ENCODE assay signal across 12 cellular contexts in genomic region chr4:24395937-24396336, GRCh38.
"Had no signal": no experiment of that assay in that cellular context is flagged by ENCODE, and none has a peak within 500 bp of the region (broad histone marks: within the 10 kb centered on the region; RNA-seq: fewer than 3 reads in every experiment).

No MANE protein-coding gene starts in this region.

- H3K27me3 ChIP-seq: brain microvascular endothelial cell, thyroid gland had no signal

- H3K27ac Mint-ChIP-seq: activated CD4-positive, alpha-beta memory T cell treated with anti-CD3 and anti-CD28 coated beads for 36 hours; activated naive CD8-positive, alpha-beta T cell; nephron had no signal

- H3K9me3 Mint-ChIP-seq: activated CD4-positive, alpha-beta memory T cell treated with anti-CD3 and anti-CD28 coated beads for 36 hours; nephron had no signal

- H3K36me3 ChIP-seq: brain microvascular endothelial cell, left ventricle myocardium inferior, thyroid gland had no signal

- H3K4me1 ChIP-seq: left ventricle myocardium inferior, thyroid gland had no signal

- H3K4me3 Mint-ChIP-seq: activated CD4-positive, alpha-beta memory T cell treated with anti-CD3 and anti-CD28 coated beads for 36 hours; activated naive CD8-positive, alpha-beta T cell; nephron had no signal

- DNase-seq: activated CD4-positive, alpha-beta memory T cell treated with anti-CD3 and anti-CD28 coated beads for 36 hours; activated gamma-delta T cell; activated T-cell treated with anti-CD3 and anti-CD28 coated beads, Interleukin-2, amount 50 U/mL, for 48 hours; brain microvascular endothelial cell; hypothalamus; left ventricle myocardium inferior; mesenchymal stem cell; stimulated activated CD4-positive, alpha-beta T cell treated with anti-CD3 and anti-CD28 coated beads, Interleukin-12 subunit alpha, Interleukin-12 subunit beta, amount 100 ng/mL, for 4 hours; T-helper 2 cell; thyroid gland had no signal

- H3K27ac ChIP-seq: brain microvascular endothelial cell, left ventricle myocardium inferior, thyroid gland had no signal

- H3K9me3 ChIP-seq: left ventricle myocardium inferior, thyroid gland had no signal

- H3K4me1 Mint-ChIP-seq: nephron had no signal

- H3K36me3 Mint-ChIP-seq: activated CD4-positive, alpha-beta memory T cell treated with anti-CD3 and anti-CD28 coated beads for 36 hours; activated naive CD8-positive, alpha-beta T cell had no signal

- H3K4me3 ChIP-seq: left ventricle myocardium inferior, thyroid gland had no signal
